ENCODE assay signal across 23 cellular contexts in the genomic region with DNA sequence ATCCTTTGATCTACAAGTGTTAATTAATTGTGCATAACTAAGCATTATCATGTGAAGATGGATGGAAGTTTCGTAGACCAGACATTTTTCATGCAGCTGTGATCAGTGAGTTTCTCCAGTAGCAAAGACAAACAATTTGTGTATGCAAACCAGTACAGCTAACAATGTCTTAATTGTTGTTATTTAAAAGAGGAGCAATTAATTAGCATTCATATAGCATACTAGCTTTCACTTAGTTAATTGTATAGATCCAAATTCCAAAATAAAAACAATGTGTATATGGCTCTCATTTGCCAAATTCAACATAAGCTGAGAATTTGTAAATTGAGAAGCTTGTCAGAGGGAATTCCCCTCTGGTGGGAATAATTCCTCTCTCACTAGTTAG.
"Had no signal": no experiment of that assay in that cellular context is flagged by ENCODE, and none has a peak within 500 bp of the region (broad histone marks: within the 10 kb centered on the region; RNA-seq: fewer than 3 reads in every experiment).

No MANE protein-coding gene starts in this region.

- H3K27ac ChIP-seq: left lung, neutrophil, suprapubic skin, vagina had no signal

- H3K9me3 Mint-ChIP-seq: activated T-helper 2 cell treated with anti-CD3 and anti-CD28 coated beads, Interferon-gamma antibody, Interleukin-2, Interleukin-4, amounts not matched to agents 10 μg/mL and 5 μg/mL and 100 μg/mL, durations not matched to agents 14 hours and 24 hours and 36 hours; natural killer cell had no signal

- H3K27ac Mint-ChIP-seq: activated T-helper 2 cell treated with anti-CD3 and anti-CD28 coated beads, Interferon-gamma antibody, Interleukin-2, Interleukin-4, amounts not matched to agents 10 μg/mL and 5 μg/mL and 100 μg/mL, durations not matched to agents 14 hours and 24 hours and 36 hours; natural killer cell; T-helper 2 cell treated with Interferon-gamma antibody and Interleukin-4, amounts not matched to agents 5 μg/mL and 100 μg/mL, for 36 hours; WTC11 had no signal

- H3K4me1 ChIP-seq: left lung, suprapubic skin had no signal

- H3K27me3 ChIP-seq: left lung, neutrophil, vagina had no signal

- H3K36me3 ChIP-seq: left lung, neutrophil, suprapubic skin, vagina had no signal

- H3K27me3 Mint-ChIP-seq: activated CD8-positive, alpha-beta T cell treated with anti-CD3 and anti-CD28 coated beads for 36 hours had no signal

- FAIRE-seq: keratinocyte, TTC549 had no signal

- DNase-seq: activated CD4-positive, alpha-beta T cell treated with anti-CD3 and anti-CD28 coated beads for 4 hours; activated CD8-positive, alpha-beta T cell treated with anti-CD3 and anti-CD28 coated beads for 36 hours; activated naive CD4-positive, alpha-beta T cell treated with Interleukin-2 at 50 U/mL for 16 hours; activated T-cell treated with anti-CD3 and anti-CD28 coated beads, Interleukin-2, amount 50 U/mL, for 1 hour; foreskin fibroblast; glutamatergic neuron; left lung; mucosa of descending colon; natural killer cell; posterior cingulate gyrus; stimulated activated CD4-positive, alpha-beta T cell treated with anti-CD3 and anti-CD28 coated beads, Interleukin-12 subunit alpha, Interleukin-12 subunit beta, amount 100 ng/mL, for 4 hours; stimulated activated CD4-positive, alpha-beta T cell treated with anti-CD3 and anti-CD28 coated beads, Interleukin-1b, Interleukin-23, amount 100 ng/mL, for 48 hours; stimulated activated CD8-positive, alpha-beta memory T cell treated with anti-CD3 and anti-CD28 coated beads, Interleukin-4, amount 100 ng/mL, for 48 hours; stimulated activated naive CD4-positive, alpha-beta T cell treated with Interleukin-2 at 50 U/mL for 16 hours; SW 1271 had no signal

- ATAC-seq: activated CD8-positive, alpha-beta T cell treated with anti-CD3 and anti-CD28 coated beads for 36 hours; left lung; mucosa of descending colon; natural killer cell; WTC11 had no signal

- H3K4me3 Mint-ChIP-seq: activated CD8-positive, alpha-beta T cell treated with anti-CD3 and anti-CD28 coated beads for 36 hours; natural killer cell; T-helper 2 cell treated with Interferon-gamma antibody and Interleukin-4, amounts not matched to agents 5 μg/mL and 100 μg/mL, for 36 hours; WTC11 had no signal

- H3K4me3 ChIP-seq: left lung, mucosa of descending colon, suprapubic skin, vagina had no signal

- H3K9me3 ChIP-seq: left lung, mucosa of descending colon, neutrophil, suprapubic skin, vagina had no signal
